ENCODE assay signal across 18 cellular contexts in the genomic region with DNA sequence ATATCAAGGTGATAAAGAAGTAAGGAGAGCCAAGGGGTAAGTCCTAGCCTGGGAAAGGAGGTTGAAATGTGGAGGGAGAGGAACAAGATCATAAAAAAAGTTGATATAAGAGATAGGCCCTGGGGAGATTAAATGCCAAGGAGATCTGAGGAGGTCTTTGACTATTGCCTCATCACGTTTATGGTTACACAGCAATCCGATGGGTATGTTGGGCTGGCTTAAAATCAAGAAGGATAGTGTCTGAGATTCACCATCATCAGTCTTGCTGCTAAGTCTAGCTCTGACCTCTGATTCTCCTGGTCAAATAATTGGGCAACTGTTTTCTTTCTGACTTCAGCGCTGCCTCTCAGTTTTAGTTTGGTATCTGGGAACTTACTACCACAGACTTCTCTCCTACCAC.
DNase-seq lines count a peak whose midpoint lies in the region; TF ChIP-seq lines count a peak whose summit lies in the region.
"Had no signal": no experiment of that assay in that cellular context is flagged by ENCODE, and none has a peak within 500 bp of the region (broad histone marks: within the 10 kb centered on the region; RNA-seq: fewer than 3 reads in every experiment).

No MANE protein-coding gene starts in this region.

- no peak overlapping the region for H3K18ac ChIP-seq in mesenchymal stem cell (ENCODE audit: low read depth in 1 of 2, low read length in 2 of 2)

- no peaks in the 10 kb centered on the region for H3K36me3 Mint-ChIP-seq in progenitor cell of endocrine pancreas (ENCODE audit: insufficient read depth)
- H3K36me3 Mint-ChIP-seq in HFFc6 (ENCODE audit: low read depth) = no peaks in the 10 kb centered on the region
- H3K36me3 Mint-ChIP-seq in T-helper 2 cell treated with Interferon-gamma antibody and Interleukin-4, amounts not matched to agents 5 μg/mL and 100 μg/mL, for 36 hours (ENCODE audit: low read depth) = no peaks in the 10 kb centered on the region
- H3K36me3 Mint-ChIP-seq: CD4-positive, CD25-positive, alpha-beta regulatory T cell; CD8-positive, alpha-beta T cell had no signal

- no peak overlapping the region for H2BK5ac ChIP-seq in mesenchymal stem cell (ENCODE audit: low read depth, low read length, poor library complexity, severe bottlenecking)

- no peaks in the 10 kb centered on the region for H3K9me3 ChIP-seq in mesenchymal stem cell (ENCODE audit: control insufficient read depth, low read length)
- H3K9me3 ChIP-seq: BLaER1, Caco-2 had no signal

- no peaks in the 10 kb centered on the region for H3K79me1 ChIP-seq in mesenchymal stem cell (replicated peaks; ENCODE audit: low read length, poor library complexity, severe bottlenecking)

- TF ChIP-seq CTCF in progenitor cell of endocrine pancreas (IDR thresholded peaks at IDR 0.05; ENCODE audit: unreplicated experiment) (no peak), HFFc6 (IDR thresholded peaks at IDR 0.05) (no peak)

- no peak overlapping the region for H3K9ac ChIP-seq in mesenchymal stem cell (ENCODE audit: low read length)
- H3K9ac ChIP-seq: BLaER1, GM23248 had no signal

- H3K27ac Mint-ChIP-seq in progenitor cell of endocrine pancreas (no peak overlapping the region), HFFc6 (no peak overlapping the region)
- H3K27ac Mint-ChIP-seq in T-helper 2 cell treated with Interferon-gamma antibody and Interleukin-4, amounts not matched to agents 5 μg/mL and 100 μg/mL, for 36 hours = no peak overlapping the region
- H3K27ac Mint-ChIP-seq: B cell; CD4-positive, CD25-positive, alpha-beta regulatory T cell; CD8-positive, alpha-beta T cell had no signal

- H3K4me1 Mint-ChIP-seq in progenitor cell of endocrine pancreas (ENCODE audit: low read depth) = no peaks in the 10 kb centered on the region
- H3K4me1 Mint-ChIP-seq in HFFc6 (ENCODE audit: low read depth) = no peaks in the 10 kb centered on the region
- no peaks in the 10 kb centered on the region for H3K4me1 Mint-ChIP-seq in T-helper 2 cell treated with Interferon-gamma antibody and Interleukin-4, amounts not matched to agents 5 μg/mL and 100 μg/mL, for 36 hours (ENCODE audit: low read depth)
- H3K4me1 Mint-ChIP-seq: B cell; CD4-positive, CD25-positive, alpha-beta regulatory T cell had no signal

- no peak overlapping the region for H4K91ac ChIP-seq in mesenchymal stem cell (ENCODE audit: low read length)

- no peaks in the 10 kb centered on the region for H3K9me3 Mint-ChIP-seq in progenitor cell of endocrine pancreas (ENCODE audit: low read depth)
- H3K9me3 Mint-ChIP-seq in HFFc6 = peaks cover 31% of the 10 kb centered on the region
- peaks cover 6% of the 10 kb centered on the region for H3K9me3 Mint-ChIP-seq in T-helper 2 cell treated with Interferon-gamma antibody and Interleukin-4, amounts not matched to agents 5 μg/mL and 100 μg/mL, for 36 hours
- H3K9me3 Mint-ChIP-seq: CD8-positive, alpha-beta T cell had no signal

- no peak overlapping the region for H2BK12ac ChIP-seq in mesenchymal stem cell (ENCODE audit: low read length in 2 of 2)

- H2AK5ac ChIP-seq in mesenchymal stem cell (ENCODE audit: low read length, severe bottlenecking) = no peak overlapping the region

- H3K4ac ChIP-seq in mesenchymal stem cell (ENCODE audit: low read depth in 1 of 2, low read length in 2 of 2) = no peak overlapping the region

- no peak overlapping the region for H2BK15ac ChIP-seq in mesenchymal stem cell (ENCODE audit: low read depth, poor library complexity, severe bottlenecking)

- H3K14ac ChIP-seq in mesenchymal stem cell (ENCODE audit: low read length in 2 of 2) = no peak overlapping the region

- no peak overlapping the region for H2BK120ac ChIP-seq in mesenchymal stem cell (ENCODE audit: low read depth, low read length)

- H3K36me3 ChIP-seq in mesenchymal stem cell (ENCODE audit: control insufficient read depth in 1 of 2, insufficient read depth in 2 of 2, low read depth in 1 of 2, low read length in 2 of 2) = no peaks in the 10 kb centered on the region
- H3K36me3 ChIP-seq: BLaER1 had no signal

- H3K4me3 ChIP-seq in mesenchymal stem cell (ENCODE audit: insufficient read depth in 1 of 2, low read depth in 1 of 2, low read length in 2 of 2) = no peak overlapping the region
- H3K4me3 ChIP-seq: BLaER1, GM23248 had no signal

- H3K4me3 Mint-ChIP-seq in progenitor cell of endocrine pancreas (ENCODE audit: low read depth) (no peak overlapping the region), HFFc6 (no peak overlapping the region)
- H3K4me3 Mint-ChIP-seq in T-helper 2 cell treated with Interferon-gamma antibody and Interleukin-4, amounts not matched to agents 5 μg/mL and 100 μg/mL, for 36 hours = no peak overlapping the region
- H3K4me3 Mint-ChIP-seq: B cell; CD4-positive, CD25-positive, alpha-beta regulatory T cell; CD8-positive, alpha-beta T cell had no signal

- in situ Hi-C loops in KBM-7 (cut with MboI; ENCODE audit: low pct_unique_long_range_greater_than_20kb, low sequenced_read_pairs) = no loop called here

- H3K4me2 ChIP-seq in mesenchymal stem cell (ENCODE audit: low read length, poor library complexity, severe bottlenecking) = no peak overlapping the region
- H3K4me2 ChIP-seq: BLaER1 had no signal

- DNase-seq in HCEC 1CT = peak; percentile 29
- peak; percentile 24 for DNase-seq in amniotic epithelial cell (ENCODE audit: low read depth)
- DNase-seq in mesenchymal stem cell = no peak
- no peak for DNase-seq in KBM-7
- no peak for DNase-seq in progenitor cell of endocrine pancreas (ENCODE audit: low spot score, unreplicated experiment)
- DNase-seq in HFFc6 = no peak
- no peak for DNase-seq in T-helper 2 cell treated with Interferon-gamma antibody and Interleukin-4, amounts not matched to agents 5 μg/mL and 100 μg/mL, for 36 hours (ENCODE audit: low spot score)
- DNase-seq: Caco-2; CD4-positive, CD25-positive, alpha-beta regulatory T cell; CD8-positive, alpha-beta T cell; DMS153; DND-41; GF-D8; GM23248; H7 had no signal

- no peak overlapping the region for H3K23ac ChIP-seq in mesenchymal stem cell (ENCODE audit: low read length in 2 of 2)

- H3K27me3 Mint-ChIP-seq in progenitor cell of endocrine pancreas (peaks cover 6% of the 10 kb centered on the region), HFFc6 (ENCODE audit: insufficient read depth) (no peaks in the 10 kb centered on the region)
- H3K27me3 Mint-ChIP-seq in T-helper 2 cell treated with Interferon-gamma antibody and Interleukin-4, amounts not matched to agents 5 μg/mL and 100 μg/mL, for 36 hours (ENCODE audit: low read depth) = no peaks in the 10 kb centered on the region
- H3K27me3 Mint-ChIP-seq: B cell; CD4-positive, CD25-positive, alpha-beta regulatory T cell had no signal

- WGBS in mesenchymal stem cell = 77% methylated on average over 3 of the region's 3 CpGs

- no peaks in the 10 kb centered on the region for H3K4me1 ChIP-seq in mesenchymal stem cell (ENCODE audit: control insufficient read depth, insufficient read depth, low read depth, low read length)
- H3K4me1 ChIP-seq: BLaER1, Caco-2 had no signal

- no peak overlapping the region for H4K8ac ChIP-seq in mesenchymal stem cell (ENCODE audit: low read length)

- H3K27ac ChIP-seq in mesenchymal stem cell (ENCODE audit: low read length, poor library complexity, severe bottlenecking) = no peak overlapping the region
- H3K27ac ChIP-seq: BLaER1, C4-2B, GM23248 had no signal

- H3K27me3 ChIP-seq in mesenchymal stem cell (ENCODE audit: control insufficient read depth in 1 of 2, insufficient read depth in 1 of 2, low read length in 2 of 2) = no peaks in the 10 kb centered on the region
- H3K27me3 ChIP-seq: BLaER1 had no signal

- H2AFZ ChIP-seq in mesenchymal stem cell (ENCODE audit: low read depth, low read length) = peak overlapping the region; percentile 27
- H2AFZ ChIP-seq: GM23248 had no signal

Comparison
In these comparisons a context has a peak if more than half of its experiments do, and no peak if none do; other contexts are left out.
1. DNase-seq: peak in HCEC 1CT (single experiment) and amniotic epithelial cell (single experiment); none in mesenchymal stem cell (single experiment), KBM-7 (single experiment), progenitor cell of endocrine pancreas (single experiment), HFFc6 (single experiment) and T-helper 2 cell treated with Interferon-gamma antibody and Interleukin-4, amounts not matched to agents 5 μg/mL and 100 μg/mL, for 36 hours (single experiment).